In the genomic region with DNA sequence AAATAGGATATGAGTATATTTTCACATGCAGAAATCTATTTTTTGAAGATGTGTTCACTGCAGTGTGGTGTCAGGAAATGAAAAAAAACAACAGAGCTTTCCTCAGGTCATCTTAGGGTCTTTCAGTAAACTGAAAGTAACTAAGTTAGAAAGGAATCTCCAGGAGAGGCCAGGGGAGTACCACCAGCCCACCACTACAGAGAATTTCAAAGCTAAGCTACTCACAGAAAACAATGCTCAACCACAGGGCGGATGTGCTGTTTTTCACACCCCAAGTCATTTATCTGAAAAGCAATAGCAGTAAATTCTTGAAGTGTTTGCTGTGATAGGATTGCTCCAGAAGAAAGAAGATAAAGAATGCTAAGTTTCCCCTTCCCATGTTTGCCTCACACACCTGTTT, we compare ENCODE assay signal across 16 cellular contexts.
DNase-seq lines count a peak whose midpoint lies in the region; ATAC-seq lines count a peak whose summit lies in the region.
"Had no signal": no experiment of that assay in that cellular context is flagged by ENCODE, and none has a peak within 500 bp of the region (broad histone marks: within the 10 kb centered on the region; RNA-seq: fewer than 3 reads in every experiment).

No MANE protein-coding gene starts in this region.

- peaks cover 57% of the 10 kb centered on the region for H3K4me1 Mint-ChIP-seq in activated T-helper 1 cell treated with anti-CD3 and anti-CD28 coated beads, Interleukin-12 subunit alpha, Interleukin-12 subunit beta, Interleukin-2, Interleukin-4 antibody, amounts not matched to agents 30 ng/mL and 10 ng/mL and 1 ng/mL, durations not matched to agents 14 hours and 24 hours and 36 hours (ENCODE audit: low read depth)
- H3K4me1 Mint-ChIP-seq: brain had no signal

- H3K27me3 Mint-ChIP-seq in activated T-helper 1 cell treated with anti-CD3 and anti-CD28 coated beads, Interleukin-12 subunit alpha, Interleukin-12 subunit beta, Interleukin-2, Interleukin-4 antibody, amounts not matched to agents 30 ng/mL and 10 ng/mL and 1 ng/mL, durations not matched to agents 14 hours and 24 hours and 36 hours (ENCODE audit: insufficient read depth): no peaks in the 10 kb centered on the region
- H3K27me3 Mint-ChIP-seq: brain had no signal

- intact Hi-C loops in activated T-helper 1 cell treated with anti-CD3 and anti-CD28 coated beads, Interleukin-12 subunit alpha, Interleukin-12 subunit beta, Interleukin-2, Interleukin-4 antibody, amounts not matched to agents 30 ng/mL and 10 ng/mL and 1 ng/mL, durations not matched to agents 14 hours and 24 hours and 36 hours (cut with micrococcal nuclease): loop anchor here (1.0 to 2.0 kb wide), 4 partner anchors 40 to 382 kb away; no protein-coding TSS in a partner anchor
- intact Hi-C loops in right cardiac atrium (cut with DNase I): no loop called here

- peak; percentile 73 for ATAC-seq in stimulated activated naive CD8-positive, alpha-beta T cell treated with anti-CD3 and anti-CD28 coated beads, Interleukin-15, Interleukin-2, amounts not matched to agents 100 U/mL and 50 U/mL, for 24 hours
- ATAC-seq in right cardiac atrium: no peak
- ATAC-seq in GM18498 (IDR thresholded peaks at IDR 0.05; ENCODE audit: unreplicated experiment): no peak

- no peak overlapping the region for H3K4me3 ChIP-seq in right cardiac atrium (ENCODE audit: low read length)
- H3K4me3 ChIP-seq: ovary had no signal

- peak overlapping the region; percentile 2 for H3K4me3 Mint-ChIP-seq in activated T-helper 1 cell treated with anti-CD3 and anti-CD28 coated beads, Interleukin-12 subunit alpha, Interleukin-12 subunit beta, Interleukin-2, Interleukin-4 antibody, amounts not matched to agents 30 ng/mL and 10 ng/mL and 1 ng/mL, durations not matched to agents 14 hours and 24 hours and 36 hours
- H3K4me3 Mint-ChIP-seq: brain, mesothelial cell of epicardium had no signal

- DNase-seq in activated gamma-delta T cell treated with Interleukin-2 at 50 U/mL for 16 hours (peak; percentile 38), activated gamma-delta T cell (lab: John Stamatoyannopoulos, UW) (no peak), iPS-NIHi7 (ENCODE audit: extremely low spot score) (peak; percentile 71), right cardiac atrium (no peak), COLO668 (lab: John Stamatoyannopoulos, UW; ENCODE audit: unreplicated experiment) (no peak)
- DNase-seq in activated T-helper 1 cell treated with anti-CD3 and anti-CD28 coated beads, Interleukin-12 subunit alpha, Interleukin-12 subunit beta, Interleukin-2, Interleukin-4 antibody, amounts not matched to agents 30 ng/mL and 10 ng/mL and 1 ng/mL, durations not matched to agents 14 hours and 24 hours and 36 hours (ENCODE audit: low spot score): peak; percentile 57
- DNase-seq in stimulated activated naive CD8-positive, alpha-beta T cell treated with anti-CD3 and anti-CD28 coated beads, Interleukin-15, Interleukin-2, amounts not matched to agents 100 U/mL and 50 U/mL, for 24 hours: peak; percentile 25
- DNase-seq: effector CD4-positive, alpha-beta T cell; NCI-H1092; NCI-H2171 treated with DMSO at 0.1 percent for 48 hours; ovary; SIG-M5; trophoblast cell had no signal

- H3K9me3 Mint-ChIP-seq in activated T-helper 1 cell treated with anti-CD3 and anti-CD28 coated beads, Interleukin-12 subunit alpha, Interleukin-12 subunit beta, Interleukin-2, Interleukin-4 antibody, amounts not matched to agents 30 ng/mL and 10 ng/mL and 1 ng/mL, durations not matched to agents 14 hours and 24 hours and 36 hours: peaks cover 66% of the 10 kb centered on the region

- H3K4me1 ChIP-seq in right cardiac atrium (ENCODE audit: control insufficient read depth, insufficient read depth, low read length): no peaks in the 10 kb centered on the region

- H3K27me3 ChIP-seq in right cardiac atrium (ENCODE audit: control insufficient read depth, insufficient read depth): no peaks in the 10 kb centered on the region
- H3K27me3 ChIP-seq: ovary had no signal

- WGBS in right cardiac atrium: 55% methylated on average over 1 of the region's 1 CpG

- H3K27ac ChIP-seq in right cardiac atrium (ENCODE audit: low read length): no peak overlapping the region
- H3K27ac ChIP-seq: ovary had no signal

- no peaks in the 10 kb centered on the region for H3K9me3 ChIP-seq in right cardiac atrium (ENCODE audit: control insufficient read depth, low read length)

- H3K27ac Mint-ChIP-seq in activated T-helper 1 cell treated with anti-CD3 and anti-CD28 coated beads, Interleukin-12 subunit alpha, Interleukin-12 subunit beta, Interleukin-2, Interleukin-4 antibody, amounts not matched to agents 30 ng/mL and 10 ng/mL and 1 ng/mL, durations not matched to agents 14 hours and 24 hours and 36 hours: peak overlapping the region; percentile 80
- H3K27ac Mint-ChIP-seq: brain, mesothelial cell of epicardium had no signal

- peaks cover 41% of the 10 kb centered on the region for H3K36me3 Mint-ChIP-seq in activated T-helper 1 cell treated with anti-CD3 and anti-CD28 coated beads, Interleukin-12 subunit alpha, Interleukin-12 subunit beta, Interleukin-2, Interleukin-4 antibody, amounts not matched to agents 30 ng/mL and 10 ng/mL and 1 ng/mL, durations not matched to agents 14 hours and 24 hours and 36 hours (ENCODE audit: low read depth)
- H3K36me3 Mint-ChIP-seq: brain had no signal

Comparison
In these comparisons a context has a peak if more than half of its experiments do, and no peak if none do; other contexts are left out.
1. DNase-seq: peak in activated gamma-delta T cell treated with Interleukin-2 at 50 U/mL for 16 hours (single experiment), activated T-helper 1 cell treated with anti-CD3 and anti-CD28 coated beads, Interleukin-12 subunit alpha, Interleukin-12 subunit beta, Interleukin-2, Interleukin-4 antibody, amounts not matched to agents 30 ng/mL and 10 ng/mL and 1 ng/mL, durations not matched to agents 14 hours and 24 hours and 36 hours (single experiment), iPS-NIHi7 (single experiment) and stimulated activated naive CD8-positive, alpha-beta T cell treated with anti-CD3 and anti-CD28 coated beads, Interleukin-15, Interleukin-2, amounts not matched to agents 100 U/mL and 50 U/mL, for 24 hours (single experiment); none in activated gamma-delta T cell (single experiment), right cardiac atrium (0 of 3) and COLO668 (single experiment).